In genomic region chr1:108847464-108847863, GRCh38 we compare ENCODE assay signal across 28 cellular contexts. TPM values are rescaled to one million over a fixed set of nuclear protein-coding genes. Genes with fewer than 3 reads are reported as not detected.
DNase-seq lines count a peak whose midpoint lies in the region; ATAC-seq and TF ChIP-seq lines count a peak whose summit lies in the region.
"Had no signal": no experiment of that assay in that cellular context is flagged by ENCODE, and none has a peak within 500 bp of the region (broad histone marks: within the 10 kb centered on the region; RNA-seq: fewer than 3 reads in every experiment).

No MANE protein-coding gene starts in this region.

- no peak overlapping the region for H3K4me3 Mint-ChIP-seq in brain
- H3K4me3 Mint-ChIP-seq: activated CD4-positive, alpha-beta memory T cell treated with anti-CD3 and anti-CD28 coated beads for 36 hours; activated naive CD4-positive, alpha-beta T cell treated with anti-CD3 and anti-CD28 coated beads, Interleukin-2, amount 50 U/mL, for 24 hours; CD8-positive, alpha-beta T cell; stimulated activated naive CD8-positive, alpha-beta T cell treated with anti-CD3 and anti-CD28 coated beads, Interleukin-15, amount 100 ng/mL, for 72 hours had no signal

- H3K27ac ChIP-seq in rectal smooth muscle tissue (ENCODE audit: low read depth, low read length): peak overlapping the region; percentile 30
- H3K27ac ChIP-seq: brain microvascular endothelial cell, heart right ventricle, left ventricle myocardium inferior, right lobe of liver, tibial artery had no signal

- H3K27me3 ChIP-seq in rectal smooth muscle tissue (ENCODE audit: control insufficient read depth, insufficient read depth, low read length): no peaks in the 10 kb centered on the region
- H3K27me3 ChIP-seq: brain microvascular endothelial cell, right lobe of liver, tibial artery had no signal

- ATAC-seq in GM19463 (IDR thresholded peaks at IDR 0.05; ENCODE audit: unreplicated experiment): no peak
- no peak for ATAC-seq in HG03196 (IDR thresholded peaks at IDR 0.05; ENCODE audit: unreplicated experiment)
- no peak for ATAC-seq in GM19035 (IDR thresholded peaks at IDR 0.05; ENCODE audit: unreplicated experiment)
- ATAC-seq: CD8-positive, alpha-beta T cell; heart right ventricle; Right ventricle myocardium inferior; stimulated activated naive CD8-positive, alpha-beta T cell treated with anti-CD3 and anti-CD28 coated beads, Interleukin-15, amount 100 ng/mL, for 72 hours had no signal

- peak overlapping the region in 3 of 5 experiments; percentile 46 to 66 (median 56) for H3K27ac Mint-ChIP-seq in brain
- H3K27ac Mint-ChIP-seq: activated CD4-positive, alpha-beta memory T cell treated with anti-CD3 and anti-CD28 coated beads for 36 hours; activated naive CD4-positive, alpha-beta T cell treated with anti-CD3 and anti-CD28 coated beads, Interleukin-2, amount 50 U/mL, for 24 hours; CD8-positive, alpha-beta T cell had no signal

- peaks cover under 1% of the 10 kb centered on the region for H3K27me3 Mint-ChIP-seq in brain
- H3K27me3 Mint-ChIP-seq: activated CD4-positive, alpha-beta memory T cell treated with anti-CD3 and anti-CD28 coated beads for 36 hours; activated naive CD4-positive, alpha-beta T cell treated with anti-CD3 and anti-CD28 coated beads, Interleukin-2, amount 50 U/mL, for 24 hours had no signal

- no peak for TF ChIP-seq CTCF in brain (conservative IDR thresholded peaks at IDR 0.05)

- H3K9ac ChIP-seq in rectal smooth muscle tissue (ENCODE audit: low read length): no peak overlapping the region

- H3K36me3 Mint-ChIP-seq in brain: no peaks in the 10 kb centered on the region
- H3K36me3 Mint-ChIP-seq: activated CD4-positive, alpha-beta memory T cell treated with anti-CD3 and anti-CD28 coated beads for 36 hours; activated naive CD4-positive, alpha-beta T cell treated with anti-CD3 and anti-CD28 coated beads, Interleukin-2, amount 50 U/mL, for 24 hours; CD8-positive, alpha-beta T cell had no signal

- H3K4me3 ChIP-seq in rectal smooth muscle tissue (ENCODE audit: low read length): no peak overlapping the region
- H3K4me3 ChIP-seq: heart right ventricle, left ventricle myocardium inferior, right lobe of liver, tibial artery had no signal

- peaks cover 21% of the 10 kb centered on the region for H3K4me1 Mint-ChIP-seq in brain

- no peaks in the 10 kb centered on the region for H3K36me3 ChIP-seq in rectal smooth muscle tissue (ENCODE audit: control insufficient read depth, insufficient read depth, low read length)
- H3K36me3 ChIP-seq: brain microvascular endothelial cell, heart right ventricle, left ventricle myocardium inferior, right lobe of liver, tibial artery had no signal

- peaks cover 28% of the 10 kb centered on the region for H3K4me1 ChIP-seq in rectal smooth muscle tissue (ENCODE audit: control insufficient read depth, insufficient read depth, low read length)
- H3K4me1 ChIP-seq: right lobe of liver had no signal

- no peaks in the 10 kb centered on the region for H3K9me3 Mint-ChIP-seq in brain
- H3K9me3 Mint-ChIP-seq: activated CD4-positive, alpha-beta memory T cell treated with anti-CD3 and anti-CD28 coated beads for 36 hours; activated naive CD4-positive, alpha-beta T cell treated with anti-CD3 and anti-CD28 coated beads, Interleukin-2, amount 50 U/mL, for 24 hours; CD8-positive, alpha-beta T cell; stimulated activated naive CD8-positive, alpha-beta T cell treated with anti-CD3 and anti-CD28 coated beads, Interleukin-15, amount 100 ng/mL, for 72 hours had no signal

- DNase-seq in NCI-H446 (lab: John Stamatoyannopoulos, UW): peak; percentile 6 to 66
- DNase-seq in NCI-H446 treated with DMSO at 0.1 percent for 48 hours (lab: John Stamatoyannopoulos, UW): no peak
- DNase-seq in NCI-H1105 treated with DMSO at 0.1 percent for 48 hours (lab: John Stamatoyannopoulos, UW): peak; percentile 76
- DNase-seq: activated CD4-positive, alpha-beta memory T cell treated with anti-CD3 and anti-CD28 coated beads for 36 hours; activated CD4-positive, alpha-beta T cell treated with anti-CD3 and anti-CD28 coated beads for 1 hour; amniotic stem cell; brain microvascular endothelial cell; CD8-positive, alpha-beta T cell; DMS153; foreskin melanocyte; GDM1; heart right ventricle; left ventricle myocardium inferior; mesendoderm; NCI-H187 treated with DMSO at 0.1 percent for 48 hours; posterior cingulate gyrus; right lobe of liver; stimulated activated CD8-positive, alpha-beta memory T cell treated with anti-CD3 and anti-CD28 coated beads, Interleukin-4, amount 100 ng/mL, for 48 hours; stimulated activated naive CD8-positive, alpha-beta T cell treated with anti-CD3 and anti-CD28 coated beads, Interleukin-15, amount 100 ng/mL, for 72 hours; T-helper 2 cell; tibial artery had no signal

RNA-seq across cellular contexts. Expression of gene AKNAD1, which starts 9.4 kb away (rescaled TPM):
- polyA plus RNA-seq in brain (ENCODE audit: insufficient read depth, low read depth, low replicate concordance): not detected

RNA-seq across cellular contexts. Expression of gene GPSM2, which starts 29.3 kb away (rescaled TPM):
- 19.0 TPM for polyA plus RNA-seq in brain (ENCODE audit: insufficient read depth, low read depth, low replicate concordance)
